ENCODE assay signal across 10 cellular contexts in the genomic region with DNA sequence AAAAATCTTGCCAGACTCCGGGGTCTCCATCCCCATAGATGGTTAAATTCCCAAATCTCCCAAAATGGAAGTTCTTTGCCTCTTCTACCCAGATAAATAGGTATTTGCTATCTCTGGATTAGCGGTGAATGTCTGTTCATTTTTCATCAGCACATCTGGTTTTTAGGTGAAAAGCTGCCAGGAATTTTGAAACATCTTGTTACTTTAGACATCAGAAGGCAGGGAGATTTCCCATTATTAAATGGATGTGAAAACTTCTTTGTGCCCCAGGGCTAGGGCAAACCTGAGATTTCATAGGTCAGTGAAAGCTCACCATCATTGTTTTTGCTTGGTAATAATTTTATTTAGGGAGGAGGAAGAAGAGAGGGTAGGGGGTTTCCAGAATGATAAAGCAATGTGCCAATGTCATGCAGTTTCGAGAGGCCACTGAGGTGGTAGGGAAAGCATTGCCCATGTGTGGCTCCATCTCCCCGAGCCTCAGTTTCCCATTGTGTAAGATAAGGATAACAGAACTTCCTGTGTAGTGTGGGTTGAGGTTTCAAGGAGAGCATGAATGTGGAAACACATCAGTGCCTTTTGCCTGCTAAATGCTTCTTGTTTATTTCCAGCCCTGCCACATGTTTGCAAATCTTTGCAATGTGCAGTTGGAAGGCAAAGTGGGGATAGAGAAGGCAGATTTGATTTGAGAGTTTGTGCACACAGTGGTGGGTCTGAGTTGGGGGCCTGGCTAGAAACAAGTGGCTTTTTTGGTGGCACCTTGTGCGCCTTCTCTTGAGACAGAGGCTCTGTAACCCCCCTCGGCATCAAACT.
DNase-seq lines count a peak whose midpoint lies in the region; ATAC-seq and TF ChIP-seq lines count a peak whose summit lies in the region.
"Had no signal": no experiment of that assay in that cellular context is flagged by ENCODE, and none has a peak within 500 bp of the region (broad histone marks: within the 10 kb centered on the region; RNA-seq: fewer than 3 reads in every experiment).

No MANE protein-coding gene starts in this region.

- DNase-seq in heart right ventricle: no peak
- no peak for DNase-seq in cardiac septum (ENCODE audit: low spot score)
- no peak for DNase-seq in esophagus muscularis mucosa (ENCODE audit: extremely low spot score)
- no peak for DNase-seq in neural progenitor cell (ENCODE audit: low spot score)
- DNase-seq in NCI-H187 (lab: John Stamatoyannopoulos, UW): no peak
- DNase-seq in Kasumi-1 (lab: John Stamatoyannopoulos, UW): no peak
- DNase-seq: NCI-H446 treated with DMSO at 0.1 percent for 48 hours had no signal

- H3K9me3 ChIP-seq in heart right ventricle (no peaks in the 10 kb centered on the region), esophagus muscularis mucosa (no peaks in the 10 kb centered on the region), neural progenitor cell (ENCODE audit: low read depth) (no peaks in the 10 kb centered on the region)
- H3K9me3 ChIP-seq: HAP-1 had no signal

- H3K9me3 Mint-ChIP-seq in neural progenitor cell: no peaks in the 10 kb centered on the region

- WGBS in heart right ventricle, 2 donors: 66 to 72% methylated on average over 6 of the region's 6 CpGs
- WGBS in esophagus muscularis mucosa: 71% methylated on average over 6 of the region's 6 CpGs
- 64% methylated on average over 6 of the region's 6 CpGs for WGBS in urinary bladder

- H3K4me3 ChIP-seq in heart right ventricle: peak overlapping the region in 9 of 10 donors; percentile 29 to 60 (median 52)
- H3K4me3 ChIP-seq in esophagus muscularis mucosa: peak overlapping the region; percentile 50 to 62 (median 61)
- H3K4me3 ChIP-seq in neural progenitor cell: peak overlapping the region; percentile 42
- H3K4me3 ChIP-seq in urinary bladder (ENCODE audit: low read depth, low read length): no peak overlapping the region
- H3K4me3 ChIP-seq: HAP-1 had no signal

- no peak for TF ChIP-seq POLR2A in esophagus muscularis mucosa (IDR thresholded peaks at IDR 0.05; ENCODE audit: low read depth)

- no peak overlapping the region for H3K27ac Mint-ChIP-seq in neural progenitor cell

- peaks cover 45% of the 10 kb centered on the region for H3K4me1 Mint-ChIP-seq in neural progenitor cell

- H3K4me2 ChIP-seq in neural progenitor cell: peak overlapping the region; percentile 69

- no peak for TF ChIP-seq EP300 in esophagus muscularis mucosa (IDR thresholded peaks at IDR 0.05)

- H3K27ac ChIP-seq in heart right ventricle (peak overlapping the region; percentile 88 to 100 (median 98)), esophagus muscularis mucosa (replicated peaks in 1 of 4) (peak overlapping the region; percentile 97 to 98 (median 98)), neural progenitor cell (no peak overlapping the region), urinary bladder (ENCODE audit: low read depth) (peak overlapping the region; percentile 93)

- no peaks in the 10 kb centered on the region for H4K20me1 ChIP-seq in neural progenitor cell (ENCODE audit: low read depth)

- H3K27me3 ChIP-seq in heart right ventricle (no peaks in the 10 kb centered on the region), esophagus muscularis mucosa (no peaks in the 10 kb centered on the region), neural progenitor cell (peaks cover 42% of the 10 kb centered on the region)

- peaks cover 6% of the 10 kb centered on the region for H3F3A ChIP-seq in neural progenitor cell (ENCODE audit: low read depth)

- H3K79me2 ChIP-seq in neural progenitor cell (ENCODE audit: low read depth): no peaks in the 10 kb centered on the region

- ATAC-seq in heart right ventricle (no peak), GM21576 (IDR thresholded peaks at IDR 0.05; ENCODE audit: unreplicated experiment) (no peak)

- no peak overlapping the region for H3K9ac ChIP-seq in neural progenitor cell

- H3K4me3 Mint-ChIP-seq in neural progenitor cell: peak overlapping the region; percentile 57

- H3K4me1 ChIP-seq in heart right ventricle (peaks cover 2 to 44% (median 16%) of the 10 kb centered on the region in 9 donors), esophagus muscularis mucosa (peaks cover 22 to 34% (median 30%) of the 10 kb centered on the region in 4 donors), neural progenitor cell (peaks cover 6% of the 10 kb centered on the region), urinary bladder (ENCODE audit: insufficient read depth) (no peaks in the 10 kb centered on the region)

- no peaks in the 10 kb centered on the region for H3K36me3 Mint-ChIP-seq in neural progenitor cell

- no peaks in the 10 kb centered on the region for H3K36me3 ChIP-seq in heart right ventricle
- H3K36me3 ChIP-seq in esophagus muscularis mucosa: no peaks in the 10 kb centered on the region
- H3K36me3 ChIP-seq in neural progenitor cell: no peaks in the 10 kb centered on the region
- no peaks in the 10 kb centered on the region for H3K36me3 ChIP-seq in urinary bladder (ENCODE audit: insufficient read depth)
- H3K36me3 ChIP-seq: HAP-1 had no signal

- H3K27me3 Mint-ChIP-seq in neural progenitor cell (ENCODE audit: insufficient read depth, low read depth): peaks cover 18% of the 10 kb centered on the region

- intact Hi-C loops in heart right ventricle (cut with DNase I): loop anchor here in 9 of 10 donors (1.0 to 10.0 kb wide), 11 partner anchors 36 to 636 kb away; a partner anchor contains a TSS
- intact Hi-C loops in cardiac septum (cut with DNase I): loop anchor here (1.0 to 10.0 kb wide), 5 partner anchors 34 to 518 kb away; no protein-coding TSS in a partner anchor
- intact Hi-C loops in esophagus muscularis mucosa (cut with DNase I): loop anchor here (1.0 to 5.0 kb wide), 3 partner anchors 146 to 506 kb away; no protein-coding TSS in a partner anchor

- TF ChIP-seq CTCF in heart right ventricle (IDR thresholded peaks at IDR 0.05) (no peak), esophagus muscularis mucosa (IDR thresholded peaks at IDR 0.05) (no peak), neural progenitor cell (IDR thresholded peaks at IDR 0.05) (no peak)

- H2AFZ ChIP-seq in neural progenitor cell (replicated peaks): no peak overlapping the region
